17 cellular contexts compared by ENCODE assay signal in genomic region chr7:116025098-116025809, GRCh38. TPM values are rescaled to one million over a fixed set of nuclear protein-coding genes. Genes with fewer than 3 reads are reported as not detected.
DNase-seq lines count a peak whose midpoint lies in the region; ATAC-seq, FAIRE-seq and TF ChIP-seq lines count a peak whose summit lies in the region.
"Had no signal": no experiment of that assay in that cellular context is flagged by ENCODE, and none has a peak within 500 bp of the region (broad histone marks: within the 10 kb centered on the region; RNA-seq: fewer than 3 reads in every experiment).

No MANE protein-coding gene starts in this region.

- POLR2A ChIA-PET in HepG2 (lab: Yijun Ruan, JAX) = no interaction called here

- peaks cover 13% of the 10 kb centered on the region for H3K27me3 Mint-ChIP-seq in activated T-helper 17 cell treated with anti-CD3 and anti-CD28 coated beads, Interleukin-2, amount 50 U/mL, for 72 hours
- H3K27me3 Mint-ChIP-seq: activated naive CD8-positive, alpha-beta T cell had no signal

- TF ChIP-seq CTCF in right lobe of liver (IDR thresholded peaks at IDR 0.05) (no peak), HepG2 (CRISPR knock-in tag; IDR thresholded peaks at IDR 0.05) (no peak), brain microvascular endothelial cell (IDR thresholded peaks at IDR 0.05; ENCODE audit: low read depth, low read length, missing control alignments) (no peak), psoas muscle (IDR thresholded peaks at IDR 0.05) (no peak), transverse colon (IDR thresholded peaks at IDR 0.05) (no peak)

- no peak for TF ChIP-seq RAD21 in HepG2 (CRISPR knock-in tag; IDR thresholded peaks at IDR 0.05)

- peak; percentile 47 to 71 (median 62) for ATAC-seq in right lobe of liver
- no peak for ATAC-seq in HepG2
- ATAC-seq in psoas muscle = no peak
- no peak for ATAC-seq in activated T-helper 17 cell treated with anti-CD3 and anti-CD28 coated beads, Interleukin-2, amount 50 U/mL, for 72 hours (replicated peaks)
- ATAC-seq: activated CD8-positive, alpha-beta T cell treated with anti-CD3 and anti-CD28 coated beads for 36 hours; T-cell had no signal

- H3K27me3 ChIP-seq in right lobe of liver = no peaks in the 10 kb centered on the region
- H3K27me3 ChIP-seq in HepG2 (ENCODE audit: control insufficient read depth in 1 of 2, insufficient read depth in 2 of 2, low read length in 2 of 2) = no peaks in the 10 kb centered on the region
- no peaks in the 10 kb centered on the region for H3K27me3 ChIP-seq in brain microvascular endothelial cell (replicated peaks)
- no peaks in the 10 kb centered on the region for H3K27me3 ChIP-seq in psoas muscle (ENCODE audit: insufficient read depth in 3 of 3, low read length in 2 of 3)
- no peaks in the 10 kb centered on the region for H3K27me3 ChIP-seq in transverse colon
- H3K27me3 ChIP-seq: uterus had no signal

- no peaks in the 10 kb centered on the region for H3K4me1 Mint-ChIP-seq in activated T-helper 17 cell treated with anti-CD3 and anti-CD28 coated beads, Interleukin-2, amount 50 U/mL, for 72 hours
- H3K4me1 Mint-ChIP-seq: endodermal cell, T-cell had no signal

- CTCF ChIA-PET in HepG2 (lab: Yijun Ruan, JAX; ENCODE audit: low intra/inter-chr PET ratio, low total read pairs) = no interaction called here

- in situ Hi-C loops in HepG2 (cut with HindIII; ENCODE audit: extremely low pct_ligation_motif_present, low pct_unique_long_range_greater_than_20kb) (no loop called here), brain microvascular endothelial cell (cut with HindIII; ENCODE audit: low pct_ligation_motif_present, low sequenced_read_pairs) (no loop called here), transverse colon (cut with MboI; ENCODE audit: low pct_ligation_motif_present in 1 of 4, low pct_unique_long_range_greater_than_20kb in 1 of 4, low sequenced_read_pairs in 3 of 4) (no loop called here)

- no peaks in the 10 kb centered on the region for H3K9me3 ChIP-seq in right lobe of liver
- no peaks in the 10 kb centered on the region for H3K9me3 ChIP-seq in HepG2 (ENCODE audit: low read length)
- H3K9me3 ChIP-seq in psoas muscle = no peaks in the 10 kb centered on the region
- H3K9me3 ChIP-seq in transverse colon = no peaks in the 10 kb centered on the region
- H3K9me3 ChIP-seq: uterus had no signal

- no peak overlapping the region for H3K27ac Mint-ChIP-seq in activated T-helper 17 cell treated with anti-CD3 and anti-CD28 coated beads, Interleukin-2, amount 50 U/mL, for 72 hours
- H3K27ac Mint-ChIP-seq: activated CD8-positive, alpha-beta T cell treated with anti-CD3 and anti-CD28 coated beads for 36 hours; activated naive CD8-positive, alpha-beta T cell; endodermal cell; T-cell had no signal

- no TSS peak for BruUV-seq in HepG2 (replicated peaks; lab: Mats Ljungman, UMichigan)

- H3K79me2 ChIP-seq in HepG2 (ENCODE audit: insufficient read depth, low read length) = no peaks in the 10 kb centered on the region

- no peak for FAIRE-seq in HepG2 (lab: Jason Lieb, UNC)

- H3K27ac ChIP-seq in right lobe of liver = no peak overlapping the region
- no peak overlapping the region for H3K27ac ChIP-seq in HepG2 (ENCODE audit: extremely low read length, insufficient read depth, low read length)
- peak overlapping the region; percentile 57 for H3K27ac ChIP-seq in brain microvascular endothelial cell
- H3K27ac ChIP-seq in psoas muscle = no peak overlapping the region
- peak overlapping the region in 1 of 4 donors; percentile 16 for H3K27ac ChIP-seq in transverse colon
- H3K27ac ChIP-seq: uterus had no signal

- no peaks in the 10 kb centered on the region for H3K36me3 Mint-ChIP-seq in activated T-helper 17 cell treated with anti-CD3 and anti-CD28 coated beads, Interleukin-2, amount 50 U/mL, for 72 hours (ENCODE audit: low read depth)
- H3K36me3 Mint-ChIP-seq: activated naive CD8-positive, alpha-beta T cell; T-cell had no signal

- H2AFZ ChIP-seq in HepG2 (ENCODE audit: low read length) = no peak overlapping the region

- H3K9me3 Mint-ChIP-seq in activated T-helper 17 cell treated with anti-CD3 and anti-CD28 coated beads, Interleukin-2, amount 50 U/mL, for 72 hours = no peaks in the 10 kb centered on the region
- H3K9me3 Mint-ChIP-seq: activated CD8-positive, alpha-beta T cell treated with anti-CD3 and anti-CD28 coated beads for 36 hours; endodermal cell; T-cell had no signal

- intact Hi-C loops in right lobe of liver (cut with DNase I) = no loop called here
- intact Hi-C loops in HepG2 (cut with micrococcal nuclease; ENCODE audit: unreplicated experiment) = no loop called here
- intact Hi-C loops in psoas muscle (cut with DNase I) = no loop called here
- intact Hi-C loops in transverse colon (cut with DNase I; ENCODE audit: low total_unique reads) = no loop called here

- no peak overlapping the region for H3K4me3 ChIP-seq in right lobe of liver
- H3K4me3 ChIP-seq in HepG2 (replicated peaks in 1 of 3; ENCODE audit: insufficient read depth in 1 of 3, low read depth in 2 of 3, low read length in 3 of 3) = no peak overlapping the region
- no peak overlapping the region for H3K4me3 ChIP-seq in brain microvascular endothelial cell (ENCODE audit: low read depth, low read length)
- no peak overlapping the region for H3K4me3 ChIP-seq in psoas muscle
- H3K4me3 ChIP-seq in transverse colon = no peak overlapping the region
- H3K4me3 ChIP-seq: uterus had no signal

- no peak overlapping the region for H3K4me3 Mint-ChIP-seq in activated T-helper 17 cell treated with anti-CD3 and anti-CD28 coated beads, Interleukin-2, amount 50 U/mL, for 72 hours
- H3K4me3 Mint-ChIP-seq: activated CD8-positive, alpha-beta T cell treated with anti-CD3 and anti-CD28 coated beads for 36 hours; activated naive CD8-positive, alpha-beta T cell; endodermal cell; T-cell had no signal

- TF ChIP-seq EP300 in HepG2 (IDR thresholded peaks at IDR 0.05; ENCODE audit: low read depth in 2 of 2, low read length in 2 of 2) (no peak), HepG2 (CRISPR knock-in tag; IDR thresholded peaks at IDR 0.05; ENCODE audit: borderline replicate concordance) (no peak), transverse colon (IDR thresholded peaks at IDR 0.05; ENCODE audit: low read depth) (no peak)

- H3K4me1 ChIP-seq in right lobe of liver (no peaks in the 10 kb centered on the region), HepG2 (ENCODE audit: insufficient read depth, low read length) (no peaks in the 10 kb centered on the region), psoas muscle (no peaks in the 10 kb centered on the region), transverse colon (no peaks in the 10 kb centered on the region)
- H3K4me1 ChIP-seq: uterus had no signal

- H4K20me1 ChIP-seq in HepG2 (ENCODE audit: insufficient read depth, low read length) = no peaks in the 10 kb centered on the region

- H3K9ac ChIP-seq in HepG2 (ENCODE audit: insufficient read depth, low read depth, low read length) = no peak overlapping the region

- DNase-seq in right lobe of liver (no peak), HepG2 (ENCODE audit: low spot score) (no peak), brain microvascular endothelial cell (peak; percentile 56), kidney tubule cell (ENCODE audit: low spot score) (peak; percentile 82), psoas muscle (no peak), cerebellar cortex (ENCODE audit: low spot score) (no peak), transverse colon (no peak)
- DNase-seq: ACHN; activated CD8-positive, alpha-beta T cell treated with anti-CD3 and anti-CD28 coated beads for 36 hours; endodermal cell; Karpas-422; left cardiac atrium; NCI-H82; T-cell; uterus had no signal

- TF ChIP-seq POLR2A in right lobe of liver (IDR thresholded peaks at IDR 0.05) (no peak), HepG2 (IDR thresholded peaks at IDR 0.05; ENCODE audit: insufficient read depth in 1 of 2, low read depth in 2 of 2, low read length in 2 of 2) (no peak), transverse colon (IDR thresholded peaks at IDR 0.05) (no peak)

- no peaks in the 10 kb centered on the region for H3K36me3 ChIP-seq in right lobe of liver
- no peaks in the 10 kb centered on the region for H3K36me3 ChIP-seq in HepG2 (replicated peaks in 1 of 2; ENCODE audit: control insufficient read depth in 1 of 2, insufficient read depth in 2 of 2, low read length in 2 of 2)
- no peaks in the 10 kb centered on the region for H3K36me3 ChIP-seq in brain microvascular endothelial cell (replicated peaks)
- no peaks in the 10 kb centered on the region for H3K36me3 ChIP-seq in psoas muscle (ENCODE audit: insufficient read depth in 1 of 2, low read depth in 1 of 2)
- no peaks in the 10 kb centered on the region for H3K36me3 ChIP-seq in transverse colon
- H3K36me3 ChIP-seq: uterus had no signal

- H3K4me2 ChIP-seq in HepG2 (ENCODE audit: low read depth, low read length) = no peak overlapping the region

TF ChIP-seq in HepG2, 621 proteins besides CTCF, POLR2A, EP300 and RAD21 (continues in another document):
- TF ChIP-seq NFKB2 (CRISPR knock-in tag; IDR thresholded peaks at IDR 0.05; ENCODE audit: borderline replicate concordance) = no peak

RNA-seq across cellular contexts. Expression of gene TFEC, which starts 5.3 kb away (rescaled TPM):
- total RNA-seq in right lobe of liver = 1 to 10 TPM in 5 of 6 experiments, under 1 TPM in 1; 0.95 to 5.4 (median 2.4) TPM
- total RNA-seq in HepG2 (2016; rRNA removed; fragmentation: Illumina TruSeq; extraction: Trizol) = not detected in 2 replicates
- total RNA-seq in HepG2 (2016; cell fraction: cytosol; rRNA removed; fragmentation: Illumina TruSeq; extraction: Trizol; ENCODE audit: low read depth) = not detected in 2 replicates
- not detected in 2 replicates for total RNA-seq in HepG2 (2016; cell fraction: insoluble cytoplasmic fraction; rRNA removed; fragmentation: Illumina TruSeq; extraction: Trizol)
- total RNA-seq in HepG2 (2016; cell fraction: membrane; rRNA removed; fragmentation: Illumina TruSeq; extraction: Trizol) = not detected in 2 replicates
- total RNA-seq in HepG2 (2016; cell fraction: nucleus; rRNA removed; fragmentation: Illumina TruSeq; extraction: Trizol) = not detected in 2 replicates
- polyA plus RNA-seq in HepG2 (2011; rRNA removed) = not detected in 2 replicates
- polyA plus RNA-seq in HepG2 (2011; cell fraction: cytosol; rRNA removed) = not detected in 2 replicates
- not detected in 2 replicates for polyA plus RNA-seq in HepG2 (2011; cell fraction: nucleus; rRNA removed)
- polyA plus RNA-seq in HepG2 (2012) = not detected in 2 replicates
- not detected in 2 replicates for polyA plus RNA-seq in HepG2 (2016; cell fraction: cytosol; fragmentation: Illumina TruSeq; extraction: Trizol; ENCODE audit: low read depth)
- polyA plus RNA-seq in HepG2 (2016; cell fraction: insoluble cytoplasmic fraction; fragmentation: Illumina TruSeq; extraction: Trizol; ENCODE audit: low read depth) = not detected in 2 replicates
- polyA plus RNA-seq in HepG2 (2016; cell fraction: membrane; fragmentation: Illumina TruSeq; extraction: Trizol; ENCODE audit: low read depth) = not detected in 2 replicates
- polyA plus RNA-seq in HepG2 (2016; cell fraction: nucleus; fragmentation: Illumina TruSeq; extraction: Trizol; ENCODE audit: insufficient read depth, low read depth) = not detected in 2 replicates
- 0.02 TPM in 1 of 2 replicates, not detected in the other for polyA minus RNA-seq in HepG2 (2011; rRNA and poly(A)+ RNA removed; ENCODE audit: low replicate concordance)
- polyA minus RNA-seq in HepG2 (2011; cell fraction: cytosol; rRNA and poly(A)+ RNA removed) = not detected in 2 replicates
- not detected in 2 replicates for polyA minus RNA-seq in HepG2 (2011; cell fraction: nucleus; rRNA and poly(A)+ RNA removed)
- total RNA-seq in psoas muscle = under 1 TPM; 0.71 to 0.93 (median 0.84) TPM
- under 1 TPM; 0.15 to 0.23 (median 0.17) TPM for polyA plus RNA-seq in psoas muscle
- under 1 TPM; 0.05 to 0.22 TPM for total RNA-seq in activated T-helper 17 cell treated with anti-CD3 and anti-CD28 coated beads, Interleukin-2, amount 50 U/mL, for 72 hours
- 1 to 10 TPM in 3 of 4 donors, not detected in 1; 3.0 to 6.8 (median 3.0) TPM for total RNA-seq in transverse colon
- total RNA-seq: activated CD8-positive, alpha-beta T cell treated with anti-CD3 and anti-CD28 coated beads for 36 hours; endodermal cell had no signal

Comparison
In these comparisons a context has a peak if more than half of its experiments do, and no peak if none do; other contexts are left out.
1. ATAC-seq: peak in right lobe of liver (4 of 4); none in HepG2 (single experiment), psoas muscle (0 of 4) and activated T-helper 17 cell treated with anti-CD3 and anti-CD28 coated beads, Interleukin-2, amount 50 U/mL, for 72 hours (single experiment).
2. DNase-seq: peak in brain microvascular endothelial cell (single experiment) and kidney tubule cell (single experiment); none in right lobe of liver (0 of 3), HepG2 (single experiment), psoas muscle (0 of 2), cerebellar cortex (single experiment) and transverse colon (single experiment).